Comparison of ENCODE assay signal across 1 cellular context in the genomic region with DNA sequence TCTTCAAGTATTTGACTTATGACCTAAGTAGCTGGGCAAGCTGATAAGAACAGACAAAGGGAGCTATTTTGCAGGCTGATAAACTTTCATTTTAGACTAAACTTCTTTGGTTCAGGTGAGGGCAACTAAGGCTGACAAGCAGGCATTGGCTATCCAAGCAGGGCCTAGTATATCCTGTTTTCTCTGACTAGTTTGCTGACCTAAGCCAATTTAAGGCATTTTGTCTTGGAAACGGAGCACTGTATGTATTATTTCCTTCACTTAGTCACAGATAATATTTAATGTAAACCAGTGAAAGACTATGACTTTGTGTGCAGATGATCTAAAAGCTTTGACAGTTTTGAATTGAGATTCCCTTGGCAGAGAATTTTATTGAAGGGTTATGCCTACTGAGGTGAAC.
TF ChIP-seq lines count a peak whose summit lies in the region.

No MANE protein-coding gene starts in this region.

TF ChIP-seq in HepG2, 621 proteins besides CTCF, POLR2A, EP300 and RAD21 (continued from another document):
- TF ChIP-seq, protein P1, sequence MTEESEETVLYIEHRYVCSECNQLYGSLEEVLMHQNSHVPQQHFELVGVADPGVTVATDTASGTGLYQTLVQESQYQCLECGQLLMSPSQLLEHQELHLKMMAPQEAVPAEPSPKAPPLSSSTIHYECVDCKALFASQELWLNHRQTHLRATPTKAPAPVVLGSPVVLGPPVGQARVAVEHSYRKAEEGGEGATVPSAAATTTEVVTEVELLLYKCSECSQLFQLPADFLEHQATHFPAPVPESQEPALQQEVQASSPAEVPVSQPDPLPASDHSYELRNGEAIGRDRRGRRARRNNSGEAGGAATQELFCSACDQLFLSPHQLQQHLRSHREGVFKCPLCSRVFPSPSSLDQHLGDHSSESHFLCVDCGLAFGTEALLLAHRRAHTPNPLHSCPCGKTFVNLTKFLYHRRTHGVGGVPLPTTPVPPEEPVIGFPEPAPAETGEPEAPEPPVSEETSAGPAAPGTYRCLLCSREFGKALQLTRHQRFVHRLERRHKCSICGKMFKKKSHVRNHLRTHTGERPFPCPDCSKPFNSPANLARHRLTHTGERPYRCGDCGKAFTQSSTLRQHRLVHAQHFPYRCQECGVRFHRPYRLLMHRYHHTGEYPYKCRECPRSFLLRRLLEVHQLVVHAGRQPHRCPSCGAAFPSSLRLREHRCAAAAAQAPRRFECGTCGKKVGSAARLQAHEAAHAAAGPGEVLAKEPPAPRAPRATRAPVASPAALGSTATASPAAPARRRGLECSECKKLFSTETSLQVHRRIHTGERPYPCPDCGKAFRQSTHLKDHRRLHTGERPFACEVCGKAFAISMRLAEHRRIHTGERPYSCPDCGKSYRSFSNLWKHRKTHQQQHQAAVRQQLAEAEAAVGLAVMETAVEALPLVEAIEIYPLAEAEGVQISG (CRISPR knock-in tag; IDR thresholded peaks at IDR 0.05) = no peak
- TF ChIP-seq TBX2 (CRISPR knock-in tag; IDR thresholded peaks at IDR 0.05; ENCODE audit: borderline replicate concordance) = no peak
- TF ChIP-seq, protein P2, sequence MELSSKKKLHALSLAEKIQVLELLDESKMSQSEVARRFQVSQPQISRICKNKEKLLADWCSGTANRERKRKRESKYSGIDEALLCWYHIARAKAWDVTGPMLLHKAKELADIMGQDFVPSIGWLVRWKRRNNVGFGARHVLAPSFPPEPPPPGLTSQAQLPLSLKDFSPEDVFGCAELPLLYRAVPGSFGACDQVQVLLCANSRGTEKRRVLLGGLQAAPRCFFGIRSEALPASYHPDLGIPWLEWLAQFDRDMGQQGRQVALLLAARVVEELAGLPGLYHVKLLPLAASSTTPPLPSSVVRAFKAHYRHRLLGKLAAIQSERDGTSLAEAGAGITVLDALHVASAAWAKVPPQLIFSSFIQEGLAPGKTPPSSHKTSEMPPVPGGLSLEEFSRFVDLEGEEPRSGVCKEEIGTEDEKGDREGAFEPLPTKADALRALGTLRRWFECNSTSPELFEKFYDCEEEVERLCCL (CRISPR knock-in tag; IDR thresholded peaks at IDR 0.05; ENCODE audit: borderline replicate concordance) = no peak
- no peak for TF ChIP-seq ZNF451 (CRISPR knock-in tag; IDR thresholded peaks at IDR 0.05)
- TF ChIP-seq ZNF484 (CRISPR knock-in tag; IDR thresholded peaks at IDR 0.05; ENCODE audit: borderline replicate concordance, low read depth) = no peak
- no peak for TF ChIP-seq ELF4 (CRISPR knock-in tag; IDR thresholded peaks at IDR 0.05; ENCODE audit: borderline replicate concordance)
- no peak for TF ChIP-seq CENPT (CRISPR knock-in tag; IDR thresholded peaks at IDR 0.05; ENCODE audit: low read depth)
- no peak for TF ChIP-seq MYNN (CRISPR knock-in tag; IDR thresholded peaks at IDR 0.05; ENCODE audit: low read depth)
- no peak for TF ChIP-seq PAF1 (CRISPR knock-in tag; IDR thresholded peaks at IDR 0.05)
